8 cellular contexts compared by ENCODE assay signal in genomic region chr19:51422053-51422448, GRCh38. TPM values are rescaled to one million over a fixed set of nuclear protein-coding genes. Genes with fewer than 3 reads are reported as not detected.
DNase-seq lines count a peak whose midpoint lies in the region; ATAC-seq, FAIRE-seq and TF ChIP-seq lines count a peak whose summit lies in the region.

No MANE protein-coding gene starts in this region.

- H3K9ac ChIP-seq in endothelial cell of umbilical vein (replicated peaks; ENCODE audit: extremely low read depth, insufficient read depth, low read length): no peak overlapping the region

- dilution Hi-C loops in endothelial cell of umbilical vein (cut with MboI; ENCODE audit: extremely low pct_ligation_motif_present, low sequenced_read_pairs): no loop called here

- H3K36me3 Mint-ChIP-seq in activated CD8-positive, alpha-beta memory T cell treated with anti-CD3 and anti-CD28 coated beads, Interleukin-2, amount 10 ng/mL, durations not matched to agents 7 days and 5 days: no peaks in the 10 kb centered on the region

- no peaks in the 10 kb centered on the region for H3K9me1 ChIP-seq in endothelial cell of umbilical vein (replicated peaks; ENCODE audit: control insufficient read depth, extremely low read depth, insufficient read depth, low read length)

- no peak overlapping the region for H2AFZ ChIP-seq in endothelial cell of umbilical vein (ENCODE audit: low read depth, low read length)

- no peaks in the 10 kb centered on the region for H3K27me3 ChIP-seq in endothelial cell of umbilical vein (ENCODE audit: control insufficient read depth in 2 of 2, insufficient read depth in 2 of 2, low read length in 2 of 2)

- no peaks in the 10 kb centered on the region for H3K79me2 ChIP-seq in endothelial cell of umbilical vein (ENCODE audit: control insufficient read depth, insufficient read depth, low read length)

- no peak overlapping the region for H3K4me3 Mint-ChIP-seq in activated CD8-positive, alpha-beta memory T cell treated with anti-CD3 and anti-CD28 coated beads, Interleukin-2, amount 10 ng/mL, durations not matched to agents 7 days and 5 days

- H3K27me3 Mint-ChIP-seq in activated CD8-positive, alpha-beta memory T cell treated with anti-CD3 and anti-CD28 coated beads, Interleukin-2, amount 10 ng/mL, durations not matched to agents 7 days and 5 days: peaks cover 18% of the 10 kb centered on the region

- no peaks in the 10 kb centered on the region for H3K36me3 ChIP-seq in endothelial cell of umbilical vein (ENCODE audit: control insufficient read depth in 2 of 2, extremely low read depth in 1 of 2, insufficient read depth in 2 of 2, low read length in 2 of 2)

- ATAC-seq in activated CD8-positive, alpha-beta memory T cell treated with anti-CD3 and anti-CD28 coated beads, Interleukin-2, amount 10 ng/mL, durations not matched to agents 7 days and 5 days: peak; percentile 83
- ATAC-seq in GM19455 (IDR thresholded peaks at IDR 0.05; ENCODE audit: unreplicated experiment): no peak

- no peaks in the 10 kb centered on the region for H3K9me3 ChIP-seq in endothelial cell of umbilical vein (replicated peaks; ENCODE audit: control insufficient read depth, insufficient read depth, low read length)

- no peak for TF ChIP-seq POLR2A in endothelial cell of umbilical vein (IDR thresholded peaks at IDR 0.05; ENCODE audit: low read depth, low read length)

- H3K9me3 Mint-ChIP-seq in activated CD8-positive, alpha-beta memory T cell treated with anti-CD3 and anti-CD28 coated beads, Interleukin-2, amount 10 ng/mL, durations not matched to agents 7 days and 5 days (ENCODE audit: low read depth): no peaks in the 10 kb centered on the region

- intact Hi-C loops in endothelial cell of umbilical vein (cut with micrococcal nuclease): loop anchor here (1.0 to 2.0 kb wide), 5 partner anchors 27 to 239 kb away; no protein-coding TSS in a partner anchor

- FAIRE-seq in endothelial cell of umbilical vein (lab: Jason Lieb, UNC): peak; percentile 87

- no peaks in the 10 kb centered on the region for H3K4me1 ChIP-seq in endothelial cell of umbilical vein (ENCODE audit: control insufficient read depth, extremely low read depth, insufficient read depth, low read length)

- no peak overlapping the region for H3K27ac Mint-ChIP-seq in activated CD8-positive, alpha-beta memory T cell treated with anti-CD3 and anti-CD28 coated beads, Interleukin-2, amount 10 ng/mL, durations not matched to agents 7 days and 5 days

- DNase-seq in SKM-1 treated with dmso at 0.1 percent for 144 hours (lab: John Stamatoyannopoulos, UW; ENCODE audit: unreplicated experiment): peak; percentile 56
- DNase-seq in SKM-1 (lab: John Stamatoyannopoulos, UW; ENCODE audit: unreplicated experiment): no peak
- DNase-seq in NCI-H774 (lab: John Stamatoyannopoulos, UW): peak; percentile 31
- peak; percentile 90 for DNase-seq in activated CD8-positive, alpha-beta memory T cell treated with anti-CD3 and anti-CD28 coated beads, Interleukin-2, amount 10 ng/mL, durations not matched to agents 7 days and 5 days
- DNase-seq in endothelial cell of umbilical vein (ENCODE audit: low read depth, low spot score): peak; percentile 67
- DNase-seq in midbrain (lab: John Stamatoyannopoulos, UW): peak; percentile 59
- peak; percentile 83 for DNase-seq in stimulated activated CD8-positive, alpha-beta memory T cell treated with anti-CD3 and anti-CD28 coated beads, Interleukin-4, amount 100 ng/mL, for 24 hours (ENCODE audit: low read depth)

- H3K4me2 ChIP-seq in endothelial cell of umbilical vein (ENCODE audit: insufficient read depth, low read length): no peak overlapping the region

- H3K4me3 ChIP-seq in endothelial cell of umbilical vein (replicated peaks in 1 of 3; ENCODE audit: insufficient read depth in 1 of 3, low read depth in 1 of 3, low read length in 3 of 3): no peak overlapping the region

- peak; percentile 99 for TF ChIP-seq CTCF in endothelial cell of umbilical vein (IDR thresholded peaks at IDR 0.05; ENCODE audit: extremely low read depth in 1 of 2, insufficient read depth in 1 of 2, low read depth in 1 of 2, low read length in 2 of 2)

- no TSS peak for BruUV-seq in endothelial cell of umbilical vein (replicated peaks; lab: Mats Ljungman, UMichigan)

- H3K27ac ChIP-seq in endothelial cell of umbilical vein (ENCODE audit: insufficient read depth, low read depth, low read length): no peak overlapping the region

- H3K4me1 Mint-ChIP-seq in activated CD8-positive, alpha-beta memory T cell treated with anti-CD3 and anti-CD28 coated beads, Interleukin-2, amount 10 ng/mL, durations not matched to agents 7 days and 5 days: peaks cover 17% of the 10 kb centered on the region

- H4K20me1 ChIP-seq in endothelial cell of umbilical vein (replicated peaks; ENCODE audit: control insufficient read depth, extremely low read depth, insufficient read depth, low read length): no peaks in the 10 kb centered on the region

- POLR2A ChIA-PET in endothelial cell of umbilical vein (lab: Charles Lee): no interaction called here

- CTCF ChIA-PET in activated CD8-positive, alpha-beta memory T cell treated with anti-CD3 and anti-CD28 coated beads, Interleukin-2, amount 10 ng/mL, durations not matched to agents 7 days and 5 days (lab: Charles Lee): interaction anchor here (0.5 to 7.2 kb wide), 24 partner anchors 8 to 815 kb away, joined by 3 to 108 read pairs (median 4); partner anchors contain the start of genes NKG7 and VSIG10L
- CTCF ChIA-PET in endothelial cell of umbilical vein (lab: Charles Lee): interaction anchor here (0.5 to 6.8 kb wide), 18 partner anchors 13 to 1264 kb away, joined by 3 to 138 read pairs (median 4); no protein-coding TSS in a partner anchor

RNA-seq across cellular contexts. Expression of gene SIGLEC10, which starts 4.6 kb away (rescaled TPM):
- 1 to 10 TPM; 1.4 to 2.1 TPM for total RNA-seq in activated CD8-positive, alpha-beta memory T cell treated with anti-CD3 and anti-CD28 coated beads, Interleukin-2, amount 10 ng/mL, durations not matched to agents 7 days and 5 days
- not detected in 2 replicates for total RNA-seq in endothelial cell of umbilical vein
- polyA plus RNA-seq in endothelial cell of umbilical vein: not detected in 2 replicates
- not detected in 2 replicates for polyA plus RNA-seq in endothelial cell of umbilical vein (2011; cell fraction: cytosol; rRNA removed)
- polyA plus RNA-seq in endothelial cell of umbilical vein (2011; cell fraction: nucleus; rRNA removed): not detected in 2 replicates
- polyA plus RNA-seq in endothelial cell of umbilical vein (2012): not detected in 2 replicates
- 0.11 TPM in 1 of 2 replicates, not detected in the other for polyA minus RNA-seq in endothelial cell of umbilical vein
- not detected for polyA minus RNA-seq in endothelial cell of umbilical vein (2011; cell fraction: cytosol; rRNA and poly(A)+ RNA removed)
- not detected in 2 replicates for polyA minus RNA-seq in endothelial cell of umbilical vein (2011; cell fraction: nucleus; rRNA and poly(A)+ RNA removed)

RNA-seq across cellular contexts. Expression of gene C19orf84, which starts 31.7 kb away (rescaled TPM):
- total RNA-seq in activated CD8-positive, alpha-beta memory T cell treated with anti-CD3 and anti-CD28 coated beads, Interleukin-2, amount 10 ng/mL, durations not matched to agents 7 days and 5 days: not detected
- total RNA-seq in endothelial cell of umbilical vein: not detected in 2 replicates
- polyA plus RNA-seq in endothelial cell of umbilical vein: not detected in 2 replicates
- not detected in 2 replicates for polyA plus RNA-seq in endothelial cell of umbilical vein (2011; cell fraction: cytosol; rRNA removed)
- not detected in 2 replicates for polyA plus RNA-seq in endothelial cell of umbilical vein (2011; cell fraction: nucleus; rRNA removed)
- polyA plus RNA-seq in endothelial cell of umbilical vein (2012): not detected in 2 replicates
- polyA minus RNA-seq in endothelial cell of umbilical vein: 0.15 TPM in 1 of 2 replicates, not detected in the other
- not detected for polyA minus RNA-seq in endothelial cell of umbilical vein (2011; cell fraction: cytosol; rRNA and poly(A)+ RNA removed)
- polyA minus RNA-seq in endothelial cell of umbilical vein (2011; cell fraction: nucleus; rRNA and poly(A)+ RNA removed): not detected in 2 replicates

RNA-seq across cellular contexts. Expression of gene LIM2, which starts 34.3 kb away (rescaled TPM):
- total RNA-seq in activated CD8-positive, alpha-beta memory T cell treated with anti-CD3 and anti-CD28 coated beads, Interleukin-2, amount 10 ng/mL, durations not matched to agents 7 days and 5 days: under 1 TPM in 1 of 2 experiments, not detected in 1; 0.23 TPM
- total RNA-seq in endothelial cell of umbilical vein: not detected in 2 replicates
- polyA plus RNA-seq in endothelial cell of umbilical vein: not detected in 2 replicates
- polyA plus RNA-seq in endothelial cell of umbilical vein (2011; cell fraction: cytosol; rRNA removed): not detected in 2 replicates
- not detected in 2 replicates for polyA plus RNA-seq in endothelial cell of umbilical vein (2011; cell fraction: nucleus; rRNA removed)
- not detected in 2 replicates for polyA plus RNA-seq in endothelial cell of umbilical vein (2012)
- polyA minus RNA-seq in endothelial cell of umbilical vein: not detected in 2 replicates
- polyA minus RNA-seq in endothelial cell of umbilical vein (2011; cell fraction: cytosol; rRNA and poly(A)+ RNA removed): not detected
- polyA minus RNA-seq in endothelial cell of umbilical vein (2011; cell fraction: nucleus; rRNA and poly(A)+ RNA removed): not detected in 2 replicates

RNA-seq across cellular contexts. Expression of gene SIGLEC8, which starts 36.2 kb away (rescaled TPM):
- not detected for total RNA-seq in activated CD8-positive, alpha-beta memory T cell treated with anti-CD3 and anti-CD28 coated beads, Interleukin-2, amount 10 ng/mL, durations not matched to agents 7 days and 5 days
- total RNA-seq in endothelial cell of umbilical vein: not detected in 2 replicates
- not detected in 2 replicates for polyA plus RNA-seq in endothelial cell of umbilical vein
- not detected in 2 replicates for polyA plus RNA-seq in endothelial cell of umbilical vein (2011; cell fraction: cytosol; rRNA removed)
- not detected in 2 replicates for polyA plus RNA-seq in endothelial cell of umbilical vein (2011; cell fraction: nucleus; rRNA removed)
- not detected in 2 replicates for polyA plus RNA-seq in endothelial cell of umbilical vein (2012)
- polyA minus RNA-seq in endothelial cell of umbilical vein: not detected in 2 replicates
- polyA minus RNA-seq in endothelial cell of umbilical vein (2011; cell fraction: cytosol; rRNA and poly(A)+ RNA removed): not detected
- polyA minus RNA-seq in endothelial cell of umbilical vein (2011; cell fraction: nucleus; rRNA and poly(A)+ RNA removed): not detected in 2 replicates

RNA-seq across cellular contexts. Expression of gene NKG7, which starts 49.6 kb away (rescaled TPM):
- total RNA-seq in activated CD8-positive, alpha-beta memory T cell treated with anti-CD3 and anti-CD28 coated beads, Interleukin-2, amount 10 ng/mL, durations not matched to agents 7 days and 5 days: 1,000 to 10,000 TPM in 1 of 2 experiments, 100 to 1,000 TPM in 1; 852 to 1,014 TPM
- total RNA-seq in endothelial cell of umbilical vein: not detected in 2 replicates
- polyA plus RNA-seq in endothelial cell of umbilical vein: not detected in 2 replicates
- polyA plus RNA-seq in endothelial cell of umbilical vein (2011; cell fraction: cytosol; rRNA removed): not detected in 2 replicates
- polyA plus RNA-seq in endothelial cell of umbilical vein (2011; cell fraction: nucleus; rRNA removed): not detected in 2 replicates
- polyA plus RNA-seq in endothelial cell of umbilical vein (2012): not detected in 2 replicates
- polyA minus RNA-seq in endothelial cell of umbilical vein: not detected in 2 replicates
- polyA minus RNA-seq in endothelial cell of umbilical vein (2011; cell fraction: cytosol; rRNA and poly(A)+ RNA removed): not detected
- polyA minus RNA-seq in endothelial cell of umbilical vein (2011; cell fraction: nucleus; rRNA and poly(A)+ RNA removed): not detected in 2 replicates
